In genomic region chr11:64299847-64300648, GRCh38 we compare ENCODE assay signal across 8 cellular contexts. TPM values are rescaled to one million over a fixed set of nuclear protein-coding genes. Genes with fewer than 3 reads are reported as not detected.
A peak's percentile ranks its signal among the peaks of the same experiment; 100 is the strongest.
DNase-seq lines count a peak whose midpoint lies in the region; ATAC-seq, FAIRE-seq and TF ChIP-seq lines count a peak whose summit lies in the region.

A gene with protein sequence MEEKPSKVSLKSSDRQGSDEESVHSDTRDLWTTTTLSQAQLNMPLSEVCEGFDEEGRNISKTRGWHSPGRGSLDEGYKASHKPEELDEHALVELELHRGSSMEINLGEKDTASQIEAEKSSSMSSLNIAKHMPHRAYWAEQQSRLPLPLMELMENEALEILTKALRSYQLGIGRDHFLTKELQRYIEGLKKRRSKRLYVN (plus strand): TSS chr11:64300358. CDS start chr11:64300411, 53 bp downstream.

- H3K27ac Mint-ChIP-seq in natural killer cell, result peak within 1 kb of the TSS; percentile 68 to 86

- DNase-seq in AG09309 (ENCODE audit: low read depth) (no peak), LNCaP clone FGC (ENCODE audit: low read depth) (no peak), dorsolateral prefrontal cortex (no peak), natural killer cell (no peak), frontal cortex (ENCODE audit: low spot score in 2 of 2) (no peak), GF-D8 (lab: John Stamatoyannopoulos, UW) (no peak), lower leg skin (ENCODE audit: low spot score in 2 of 2) (no peak)
- DNase-seq in stimulated activated CD4-positive, alpha-beta T cell treated with anti-CD3 and anti-CD28 coated beads, Interleukin-4, amount 100 ng/mL, for 4 hours, result no peak

- FAIRE-seq in frontal cortex (lab: Jason Lieb, UNC), result no peak

- H3K9me3 Mint-ChIP-seq in natural killer cell, result no peaks in the 10 kb centered on the region

- H3K27ac ChIP-seq in dorsolateral prefrontal cortex, result peak within 1 kb of the TSS in 53 of 59 donors; percentile 20 to 89 (median 70)

- H3K4me1 Mint-ChIP-seq in natural killer cell, result peaks cover 14 to 28% of the 10 kb centered on the region in 2 donors

- TF ChIP-seq POLR2A in lower leg skin (IDR thresholded peaks at IDR 0.05), result no peak

- intact Hi-C loops in dorsolateral prefrontal cortex (cut with DNase I) (loop anchor here (1.0 to 5.0 kb wide), 3 partner anchors 13 to 98 kb away; no protein-coding TSS in a partner anchor), natural killer cell (cut with micrococcal nuclease) (loop anchor here (5.0 kb wide), 1 partner anchor 113 kb away; the partner anchor contains the start of gene STIP1), lower leg skin (cut with DNase I; ENCODE audit: low total_unique reads) (loop anchor here (5.0 kb wide), 1 partner anchor 93 kb away; the partner anchor contains the start of gene FERMT3)

- peaks cover 35 to 49% of the 10 kb centered on the region in 2 donors for H3K27me3 Mint-ChIP-seq in natural killer cell (ENCODE audit: low read depth in 2 of 2)

- H3K36me3 Mint-ChIP-seq in natural killer cell, result no peaks in the 10 kb centered on the region

- H3K4me3 ChIP-seq in AG09309 (ENCODE audit: control insufficient read depth, low read depth, low read length), result peak within 1 kb of the TSS; percentile 28
- H3K4me3 ChIP-seq in LNCaP clone FGC (ENCODE audit: low read depth, low read length), result peak within 1 kb of the TSS; percentile 25
- H3K4me3 ChIP-seq in dorsolateral prefrontal cortex, result peak within 1 kb of the TSS; percentile 35 to 72 (median 55)
- no peak within 1 kb of the TSS for H3K4me3 ChIP-seq in lower leg skin (ENCODE audit: low read depth, poor library complexity, severe bottlenecking)

- TF ChIP-seq CTCF in AG09309 (IDR thresholded peaks at IDR 0.05; ENCODE audit: control insufficient read depth, insufficient read depth, low read depth, low read length, missing control alignments) (no peak), LNCaP clone FGC (IDR thresholded peaks at IDR 0.05; ENCODE audit: control insufficient read depth, extremely low read depth, insufficient read depth) (no peak), dorsolateral prefrontal cortex (IDR thresholded peaks at IDR 0.05 in 54 of 56, conservative IDR thresholded peaks at IDR 0.05 in 2 of 56; ENCODE audit: low read depth in 1 of 56, partially characterized antibody in 56 of 56) (no peak), natural killer cell (IDR thresholded peaks at IDR 0.05) (no peak), lower leg skin (IDR thresholded peaks at IDR 0.05) (no peak)

- H3K4me3 Mint-ChIP-seq in natural killer cell, result peak within 1 kb of the TSS; percentile 74

- ATAC-seq in natural killer cell, result no peak

- peaks cover 0 to 6% (median 0%) of the 10 kb centered on the region in 45 donors for H3K27me3 ChIP-seq in dorsolateral prefrontal cortex

- 6 to 8% methylated on average over 29 to 49 of the region's 54 CpGs for WGBS in lower leg skin, 2 donors

RNA-seq across cellular contexts. Expression of the gene that starts here (rescaled TPM):
- total RNA-seq in dorsolateral prefrontal cortex (1 to 10 TPM in 115 of 120 experiments, under 1 TPM in 3, not detected in 2; 0.69 to 9.3 (median 3.0) TPM), natural killer cell (under 1 TPM in 2 of 3 donors, not detected in 1; 0.80 to 0.90 TPM), frontal cortex (0.82 TPM), lower leg skin (not detected)
